8 cellular contexts compared by ENCODE assay signal in the genomic region with DNA sequence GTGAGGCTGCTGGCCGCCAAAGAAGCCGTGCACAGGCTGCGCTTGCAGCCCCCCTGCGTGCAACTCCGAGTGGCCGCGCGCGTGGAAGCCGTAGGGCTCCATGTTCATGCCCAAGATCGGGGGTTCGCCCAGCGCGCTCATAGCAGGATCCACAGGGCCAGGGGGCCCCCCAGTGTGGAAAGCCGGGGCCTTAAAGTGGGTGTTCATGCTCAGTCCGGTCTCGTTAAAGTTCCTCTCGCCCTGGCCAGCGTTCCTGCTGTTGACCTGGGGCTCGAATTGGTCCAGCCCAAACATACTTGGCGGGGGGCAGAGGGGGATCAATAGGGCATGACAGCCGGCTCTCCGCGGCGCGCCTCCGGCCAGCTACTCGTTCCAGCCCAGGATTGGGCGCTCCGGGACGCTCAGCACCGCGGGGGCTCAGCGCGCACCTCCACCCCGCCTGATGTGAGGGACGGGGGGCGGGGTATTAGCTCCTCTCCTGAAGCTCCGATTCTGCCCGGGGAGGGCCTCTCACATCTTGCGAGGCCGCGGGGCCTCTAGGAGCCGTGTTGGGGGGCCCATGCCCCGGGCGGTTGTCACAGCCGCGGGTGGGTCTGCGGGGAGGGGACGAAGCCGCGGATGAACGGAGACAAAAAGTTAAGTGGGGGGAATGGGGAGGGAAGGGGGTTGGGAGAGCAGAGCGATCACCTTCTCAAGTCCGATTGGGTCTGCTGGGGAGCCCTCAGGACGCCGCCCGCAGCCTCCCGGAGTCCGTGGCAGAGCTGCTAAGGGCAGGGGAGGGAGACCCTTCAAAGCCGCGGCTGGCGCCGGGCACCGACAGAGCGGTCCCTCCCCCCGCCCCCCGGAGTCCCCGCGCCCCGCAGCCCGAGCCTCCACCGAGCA. TPM values are rescaled to one million over a fixed set of nuclear protein-coding genes. Genes with fewer than 3 reads are reported as not detected.
A peak's percentile ranks its signal among the peaks of the same experiment; 100 is the strongest.
DNase-seq lines count a peak whose midpoint lies in the region; ATAC-seq and TF ChIP-seq lines count a peak whose summit lies in the region.

No MANE protein-coding gene starts in this region.

- POLR2A ChIA-PET in activated CD4-positive, alpha-beta memory T cell treated with anti-CD3 and anti-CD28 coated beads, Interleukin-2, amount 10 ng/mL, durations not matched to agents 7 days and 5 days (lab: Charles Lee) = no interaction called here

- H3K27me3 Mint-ChIP-seq in activated CD4-positive, alpha-beta memory T cell treated with anti-CD3 and anti-CD28 coated beads, Interleukin-2, amount 10 ng/mL, durations not matched to agents 7 days and 5 days = peaks cover 26% of the 10 kb centered on the region

- peak overlapping the region; percentile 72 for H3K4me3 ChIP-seq in skeletal muscle cell (ENCODE audit: low read depth, low read length)

- H3K9me3 Mint-ChIP-seq in activated CD4-positive, alpha-beta memory T cell treated with anti-CD3 and anti-CD28 coated beads, Interleukin-2, amount 10 ng/mL, durations not matched to agents 7 days and 5 days = no peaks in the 10 kb centered on the region

- no peak overlapping the region for H3K27ac Mint-ChIP-seq in activated CD4-positive, alpha-beta memory T cell treated with anti-CD3 and anti-CD28 coated beads, Interleukin-2, amount 10 ng/mL, durations not matched to agents 7 days and 5 days

- H3K36me3 Mint-ChIP-seq in activated CD4-positive, alpha-beta memory T cell treated with anti-CD3 and anti-CD28 coated beads, Interleukin-2, amount 10 ng/mL, durations not matched to agents 7 days and 5 days (ENCODE audit: low read depth) = no peaks in the 10 kb centered on the region

- DNase-seq in GM20000 (ENCODE audit: low spot score) (peak; percentile 41), left ventricle myocardium superior (peak; percentile 54), skeletal muscle cell (ENCODE audit: low read depth) (no peak), HT-29 (ENCODE audit: low spot score) (no peak), SIG-M5 (lab: John Stamatoyannopoulos, UW) (no peak)
- DNase-seq in activated CD4-positive, alpha-beta memory T cell treated with anti-CD3 and anti-CD28 coated beads, Interleukin-2, amount 10 ng/mL, durations not matched to agents 7 days and 5 days = no peak
- no peak for DNase-seq in stimulated activated naive CD4-positive, alpha-beta T cell (lab: John Stamatoyannopoulos, UW)

- intact Hi-C loops in left ventricle myocardium superior (cut with micrococcal nuclease) = no loop called here

- TF ChIP-seq CTCF in GM20000 (IDR thresholded peaks at IDR 0.05; ENCODE audit: extremely low read depth, missing control alignments) = no peak

- H3K4me3 Mint-ChIP-seq in activated CD4-positive, alpha-beta memory T cell treated with anti-CD3 and anti-CD28 coated beads, Interleukin-2, amount 10 ng/mL, durations not matched to agents 7 days and 5 days = peak overlapping the region; percentile 59

- CTCF ChIA-PET in activated CD4-positive, alpha-beta memory T cell treated with anti-CD3 and anti-CD28 coated beads, Interleukin-2, amount 10 ng/mL, durations not matched to agents 7 days and 5 days (lab: Charles Lee) = interaction anchor here (0.7 kb wide), 1 partner anchor 135 kb away, joined by 3 read pairs; no protein-coding TSS in a partner anchor

- ATAC-seq in left ventricle myocardium superior (peak; percentile 34), GM18502 (IDR thresholded peaks at IDR 0.05; ENCODE audit: poor library complexity, unreplicated experiment) (no peak)

- peaks cover 9% of the 10 kb centered on the region for H3K4me1 Mint-ChIP-seq in activated CD4-positive, alpha-beta memory T cell treated with anti-CD3 and anti-CD28 coated beads, Interleukin-2, amount 10 ng/mL, durations not matched to agents 7 days and 5 days

RNA-seq across cellular contexts. Expression of gene MN1, which starts 1.1 kb away (rescaled TPM):
- under 1 TPM; 0.35 to 0.40 TPM for total RNA-seq in activated CD4-positive, alpha-beta memory T cell treated with anti-CD3 and anti-CD28 coated beads, Interleukin-2, amount 10 ng/mL, durations not matched to agents 7 days and 5 days
- total RNA-seq in left ventricle myocardium superior = 5.3 TPM
- not detected in 2 replicates for total RNA-seq in HT-29 (2014; rRNA removed; shearing (Covaris generic))

Comparison
In these comparisons a context has a peak if more than half of its experiments do, and no peak if none do; other contexts are left out.
1. DNase-seq: peak in GM20000 (single experiment) and left ventricle myocardium superior (single experiment); none in activated CD4-positive, alpha-beta memory T cell treated with anti-CD3 and anti-CD28 coated beads, Interleukin-2, amount 10 ng/mL, durations not matched to agents 7 days and 5 days (single experiment), skeletal muscle cell (single experiment), HT-29 (single experiment), stimulated activated naive CD4-positive, alpha-beta T cell (0 of 6) and SIG-M5 (single experiment).